Comparison of ENCODE assay signal across 29 cellular contexts in genomic region chr13:101382086-101382485, GRCh38. TPM values are rescaled to one million over a fixed set of nuclear protein-coding genes. Genes with fewer than 3 reads are reported as not detected.
DNase-seq lines count a peak whose midpoint lies in the region; TF ChIP-seq lines count a peak whose summit lies in the region.
"Had no signal": no experiment of that assay in that cellular context is flagged by ENCODE, and none has a peak within 500 bp of the region (broad histone marks: within the 10 kb centered on the region; RNA-seq: fewer than 3 reads in every experiment).

No MANE protein-coding gene starts in this region.

- H3K27me3 ChIP-seq in H9 (ENCODE audit: insufficient read depth, low read length): no peaks in the 10 kb centered on the region
- H3K27me3 ChIP-seq: esophagus muscularis mucosa, gastrocnemius medialis, tibial nerve had no signal

- H3K27me3 Mint-ChIP-seq in H9 (ENCODE audit: low read depth): no peaks in the 10 kb centered on the region
- no peaks in the 10 kb centered on the region for H3K27me3 Mint-ChIP-seq in chondrocyte (ENCODE audit: low read depth)
- H3K27me3 Mint-ChIP-seq in osteocyte (ENCODE audit: unreplicated experiment): no peaks in the 10 kb centered on the region
- H3K27me3 Mint-ChIP-seq: effector memory CD8-positive, alpha-beta T cell; stimulated activated naive CD8-positive, alpha-beta T cell treated with anti-CD3 and anti-CD28 coated beads, Interleukin-15, amount 100 ng/mL, for 72 hours had no signal

- no peaks in the 10 kb centered on the region for H3K79me2 ChIP-seq in H9 (ENCODE audit: insufficient read depth, low read length)

- H3K79me1 ChIP-seq in H9 (ENCODE audit: insufficient read depth, low read depth, low read length, poor library complexity, severe bottlenecking): no peaks in the 10 kb centered on the region

- H2BK12ac ChIP-seq in H9 (ENCODE audit: insufficient read length, low read depth, low read length): no peak overlapping the region

- H4K20me1 ChIP-seq in H9 (ENCODE audit: control insufficient read depth, insufficient read depth, insufficient read length): no peaks in the 10 kb centered on the region

- H2AFZ ChIP-seq in H9 (ENCODE audit: low read length): no peak overlapping the region

- H4K5ac ChIP-seq in H9 (ENCODE audit: insufficient read length, low read depth, low read length): no peak overlapping the region

- H3K4me1 ChIP-seq in H9 (ENCODE audit: insufficient read depth, low read length): peaks cover 6% of the 10 kb centered on the region; the same call in 1 of the 2 replicates
- H3K4me1 ChIP-seq: esophagus muscularis mucosa, gastrocnemius medialis, tibial nerve had no signal

- H3K27ac Mint-ChIP-seq in H9: peak overlapping the region in 1 of 3 experiments; percentile 22; a peak in 1 of 7 replicates
- H3K27ac Mint-ChIP-seq in chondrocyte (ENCODE audit: unreplicated experiment): peak overlapping the region; percentile 93
- H3K27ac Mint-ChIP-seq in osteocyte (ENCODE audit: unreplicated experiment): peak overlapping the region; percentile 82
- H3K27ac Mint-ChIP-seq: CD4-positive, alpha-beta T cell; effector memory CD8-positive, alpha-beta T cell; nephron progenitor cell; stimulated activated naive CD8-positive, alpha-beta T cell treated with anti-CD3 and anti-CD28 coated beads, Interleukin-15, amount 100 ng/mL, for 72 hours had no signal

- H3K36me3 Mint-ChIP-seq in H9 (ENCODE audit: insufficient read depth in 1 of 3, low read depth in 3 of 3): no peaks in the 10 kb centered on the region
- peaks cover 3% of the 10 kb centered on the region for H3K36me3 Mint-ChIP-seq in chondrocyte (ENCODE audit: low read depth)
- peaks cover 6% of the 10 kb centered on the region for H3K36me3 Mint-ChIP-seq in osteocyte (ENCODE audit: unreplicated experiment)

- H3K9ac ChIP-seq in H9 (ENCODE audit: extremely low read depth, insufficient read length, low read length): no peak overlapping the region
- H3K9ac ChIP-seq: SK-N-SH had no signal

- no peak overlapping the region for H3K27ac ChIP-seq in H9 (ENCODE audit: insufficient read length, low read depth, low read length)
- H3K27ac ChIP-seq: esophagus muscularis mucosa, gastrocnemius medialis, tibial nerve had no signal

- H3K4me1 Mint-ChIP-seq in H9 (peaks cover 30 to 35% of the 10 kb centered on the region in 2 experiments), chondrocyte (ENCODE audit: low read depth) (peaks cover 66% of the 10 kb centered on the region), osteocyte (ENCODE audit: unreplicated experiment) (peaks cover 66% of the 10 kb centered on the region)
- H3K4me1 Mint-ChIP-seq: nephron progenitor cell; stimulated activated naive CD8-positive, alpha-beta T cell treated with anti-CD3 and anti-CD28 coated beads, Interleukin-15, amount 100 ng/mL, for 72 hours had no signal

- no peak overlapping the region for H2AK5ac ChIP-seq in H9 (ENCODE audit: insufficient read length, low read length)

- H3K18ac ChIP-seq in H9 (ENCODE audit: insufficient read length, low read depth, low read length): no peak overlapping the region

- no peak for TF ChIP-seq CTCF in H9 (conservative IDR thresholded peaks at IDR 0.05)
- TF ChIP-seq CTCF in chondrocyte (IDR thresholded peaks at IDR 0.05): no peak
- no peak for TF ChIP-seq CTCF in osteocyte (IDR thresholded peaks at IDR 0.05)
- TF ChIP-seq CTCF in GM20000 (IDR thresholded peaks at IDR 0.05; ENCODE audit: extremely low read depth, missing control alignments): no peak

- H3K4me2 ChIP-seq in H9 (ENCODE audit: insufficient read depth, insufficient read length, low read length): peak overlapping the region; percentile 21
- H3K4me2 ChIP-seq: SK-N-SH had no signal

- H3K4ac ChIP-seq in H9 (ENCODE audit: low read depth, low read length): no peak overlapping the region

- H3K23ac ChIP-seq in H9 (ENCODE audit: insufficient read length, low read depth, low read length): no peak overlapping the region

- peak overlapping the region in 1 of 2 experiments; percentile 25; a peak in 2 of 5 replicates for H3K4me3 Mint-ChIP-seq in H9
- peak overlapping the region; percentile 27 for H3K4me3 Mint-ChIP-seq in chondrocyte (ENCODE audit: unreplicated experiment)
- peak overlapping the region; percentile 55 for H3K4me3 Mint-ChIP-seq in osteocyte (ENCODE audit: unreplicated experiment)
- H3K4me3 Mint-ChIP-seq: CD4-positive, alpha-beta T cell; effector memory CD8-positive, alpha-beta T cell; nephron progenitor cell; stimulated activated naive CD8-positive, alpha-beta T cell treated with anti-CD3 and anti-CD28 coated beads, Interleukin-15, amount 100 ng/mL, for 72 hours had no signal

- no peak overlapping the region for H2BK20ac ChIP-seq in H9 (ENCODE audit: low read depth, low read length, poor library complexity, severe bottlenecking)

- WGBS in H9 (ENCODE audit: extremely low coverage, insufficient read length, low lambda C conversion rate): no CpG with 5 or more reads among the region's 2 CpGs

- no peak overlapping the region for H3K14ac ChIP-seq in H9 (ENCODE audit: insufficient read depth, low read length)

- DNase-seq in H9: no peak
- peak; percentile 72 for DNase-seq in NCI-H146 treated with DMSO at 0.1 percent for 48 hours (lab: John Stamatoyannopoulos, UW; ENCODE audit: unreplicated experiment)
- DNase-seq in chondrocyte (ENCODE audit: low spot score): no peak
- no peak for DNase-seq in osteocyte (ENCODE audit: extremely low spot score, unreplicated experiment)
- no peak for DNase-seq in D341Med (ENCODE audit: low spot score)
- DNase-seq in GM20000 (ENCODE audit: low spot score): no peak
- no peak for DNase-seq in globus pallidus (ENCODE audit: low spot score)
- DNase-seq: activated CD4-positive, alpha-beta T cell treated with anti-CD3 and anti-CD28 coated beads for 48 hours; activated naive CD4-positive, alpha-beta T cell treated with Interleukin-2 at 50 U/mL for 16 hours; activated T-cell treated with anti-CD3 and anti-CD28 coated beads, Interleukin-2, amount 50 U/mL, for 48 hours; CD4-positive, alpha-beta T cell; DMS 273 treated with DMSO at 0.1 percent for 48 hours; effector memory CD8-positive, alpha-beta T cell; gastrocnemius medialis; hypothalamus; KBM-7; MM.1S; NCI-H2029 treated with DMSO at 0.1 percent for 48 hours; NCI-H510A treated with DMSO at 0.1 percent for 48 hours; nephron progenitor cell; right cardiac atrium; RPMI8226; SK-N-SH; stimulated activated naive CD8-positive, alpha-beta T cell treated with anti-CD3 and anti-CD28 coated beads, Interleukin-15, amount 100 ng/mL, for 72 hours had no signal

- H3K9me3 Mint-ChIP-seq in H9 (peaks cover 0 to 3% of the 10 kb centered on the region in 2 experiments; a peak in 1 of 5 replicates), chondrocyte (ENCODE audit: low read depth) (peaks cover 2% of the 10 kb centered on the region), osteocyte (ENCODE audit: unreplicated experiment) (no peaks in the 10 kb centered on the region)
- H3K9me3 Mint-ChIP-seq: CD4-positive, alpha-beta T cell; effector memory CD8-positive, alpha-beta T cell; nephron progenitor cell; stimulated activated naive CD8-positive, alpha-beta T cell treated with anti-CD3 and anti-CD28 coated beads, Interleukin-15, amount 100 ng/mL, for 72 hours had no signal

- H3K9me3 ChIP-seq in H9 (ENCODE audit: control insufficient read depth, low read depth, low read length): no peaks in the 10 kb centered on the region
- H3K9me3 ChIP-seq: esophagus muscularis mucosa, gastrocnemius medialis, SK-N-SH, tibial nerve had no signal

- no peaks in the 10 kb centered on the region for H3K23me2 ChIP-seq in H9 (ENCODE audit: insufficient read length, low read depth, low read length, poor library complexity, severe bottlenecking)

- H4K8ac ChIP-seq in H9 (replicated peaks; ENCODE audit: insufficient read length, low read depth, low read length): no peak overlapping the region

- H4K91ac ChIP-seq in H9 (ENCODE audit: insufficient read length, low read depth, low read length): no peak overlapping the region

- H3K56ac ChIP-seq in H9 (ENCODE audit: insufficient read length, low read depth, low read length): no peak overlapping the region

- no peak overlapping the region for H2BK15ac ChIP-seq in H9 (ENCODE audit: low read depth, low read length)

- no peak overlapping the region for H2BK5ac ChIP-seq in H9 (ENCODE audit: insufficient read length, low read length)

- H3T11ph ChIP-seq in H9 (ENCODE audit: low read length): no peak overlapping the region

- H2BK120ac ChIP-seq in H9 (ENCODE audit: low read depth, low read length, poor library complexity, severe bottlenecking): no peak overlapping the region

RNA-seq across cellular contexts. Expression of gene NALCN, which starts 34.2 kb away (rescaled TPM):
- total RNA-seq in H9 (2021) (0.09 and 0.26 TPM in 2 replicates), chondrocyte (38.0 to 59.7 TPM (median 38.6 TPM) in 3 replicates), osteocyte (58.3 and 58.8 TPM in 2 replicates)
- total RNA-seq: activated CD8-positive, alpha-beta memory T cell treated with anti-CD3 and anti-CD28 coated beads for 36 hours; CD4-positive, alpha-beta T cell; mononuclear cell; T-helper 2 cell treated with Interferon-gamma antibody and Interleukin-4, amounts not matched to agents 100 ng/mL and 5 ng/mL, for 36 hours had no signal

Comparison
In these comparisons a context has a peak if more than half of its experiments do, and no peak if none do; other contexts are left out.
1. RNA of gene NALCN, which starts 34.2 kb away (total RNA-seq): 58.3 to 58.8 TPM in osteocyte and 38.0 to 59.7 TPM in chondrocyte; 0.09 to 0.26 TPM in H9; every median in the first group is over 10 times any median in the second.